8 cellular contexts compared by ENCODE assay signal in genomic region chr9:109244179-109245132, GRCh38.
DNase-seq lines count a peak whose midpoint lies in the region; ATAC-seq, FAIRE-seq and TF ChIP-seq lines count a peak whose summit lies in the region.

No MANE protein-coding gene starts in this region.

- TF ChIP-seq POLR2A in A549 (IDR thresholded peaks at IDR 0.05; ENCODE audit: low read length) = no peak

- no peaks in the 10 kb centered on the region for H3K36me3 ChIP-seq in lower lobe of right lung

- peak; percentile 64 to 75 for TF ChIP-seq RAD21 in A549 (conservative IDR thresholded peaks at IDR 0.05 in 1 of 2, IDR thresholded peaks at IDR 0.05 in 1 of 2)

- no peaks in the 10 kb centered on the region for H3K9me3 ChIP-seq in A549
- H3K9me3 ChIP-seq in lower lobe of right lung = no peaks in the 10 kb centered on the region

- H3K4me2 ChIP-seq in A549 = peak overlapping the region; percentile 50

- H3K4me1 ChIP-seq in A549 (peaks cover 20% of the 10 kb centered on the region), lower lobe of right lung (no peaks in the 10 kb centered on the region)

- ATAC-seq in A549 (peak; percentile 91 to 96), GM18511 (IDR thresholded peaks at IDR 0.05; ENCODE audit: unreplicated experiment) (peak; percentile 91), HG03066 (IDR thresholded peaks at IDR 0.05; ENCODE audit: low read depth, unreplicated experiment) (peak; percentile 82), lower lobe of right lung (peak; percentile 87 to 91)

- peaks cover 7% of the 10 kb centered on the region for H3K27me3 ChIP-seq in lower lobe of right lung (ENCODE audit: low read depth)

- WGBS in A549 (ENCODE audit: missing lambda C conversion rate) = 23% methylated on average over 9 of the region's 9 CpGs

- TF ChIP-seq EP300 in A549 (IDR thresholded peaks at IDR 0.05) = no peak

- FAIRE-seq in A549 (lab: Jason Lieb, UNC) = peak; percentile 43

- H3K4me3 ChIP-seq in A549 (no peak overlapping the region), lower lobe of right lung (no peak overlapping the region)

- TF ChIP-seq CTCF in A549 (IDR thresholded peaks at IDR 0.05) (peak; percentile 84), lower lobe of right lung (IDR thresholded peaks at IDR 0.05) (peak; percentile 95)

- DNase-seq in A549 (ENCODE audit: low read depth in 1 of 2, low spot score in 1 of 2) (peak; percentile 62 to 72), NCI-H226 (peak; percentile 43), dermis blood vessel endothelial cell (peak; percentile 85), lower lobe of right lung (peak; percentile 76)
- peak; percentile 80 for DNase-seq in activated CD4-positive, alpha-beta T cell treated with anti-CD3 and anti-CD28 coated beads for 48 hours
- peak; percentile 40 for DNase-seq in stimulated activated CD8-positive, alpha-beta memory T cell treated with anti-CD3 and anti-CD28 coated beads, Interleukin-15, amount 100 ng/mL, for 1 hour (ENCODE audit: low read depth)

- POLR2A ChIA-PET in A549 (lab: Yijun Ruan, JAX) = no interaction called here

- CTCF ChIA-PET in A549 (lab: Yijun Ruan, JAX) = interaction anchor here (0.6 to 3.9 kb wide), 40 partner anchors 8 to 255 kb away, joined by 3 to 58 read pairs (median 4); partner anchors contain the start of gene EPB41L4B

- intact Hi-C loops in lower lobe of right lung (cut with DNase I) = no loop called here

- H3K27ac ChIP-seq in A549 (peak overlapping the region in 1 of 2 experiments; percentile 40; a peak in 1 of 6 replicates), lower lobe of right lung (no peak overlapping the region)

TF ChIP-seq in A549, 52 proteins besides CTCF, POLR2A, EP300 and RAD21:
- TF ChIP-seq SMC3 (IDR thresholded peaks at IDR 0.05) = peak; percentile 82
- TF ChIP-seq E2F6 (IDR thresholded peaks at IDR 0.05; ENCODE audit: borderline replicate concordance, low read depth) = no peak
- TF ChIP-seq JUN (IDR thresholded peaks at IDR 0.05) = no peak
- no peak for TF ChIP-seq ZSCAN20 (CRISPR knock-in tag; IDR thresholded peaks at IDR 0.05)
